In genomic region chr13:79480954-79481684, GRCh38 we compare ENCODE assay signal across 8 cellular contexts. TPM values are rescaled to one million over a fixed set of nuclear protein-coding genes. Genes with fewer than 3 reads are reported as not detected.
DNase-seq lines count a peak whose midpoint lies in the region; ATAC-seq and TF ChIP-seq lines count a peak whose summit lies in the region.

Gene NDFIP2 (plus strand): TSS chr13:79481155. CDS start chr13:79481204, 49 bp downstream.

- peak within 1 kb of the TSS; percentile 76 for H3K4me2 ChIP-seq in hepatocyte

- in situ Hi-C loops in astrocyte of the cerebellum (cut with HindIII; ENCODE audit: low sequenced_read_pairs): no loop called here

- peak within 1 kb of the TSS; percentile 96 for H3K27ac ChIP-seq in hepatocyte

- H3K9me3 ChIP-seq in hepatocyte (ENCODE audit: low read depth): no peaks in the 10 kb centered on the region

- H2AFZ ChIP-seq in hepatocyte: peak within 1 kb of the TSS; percentile 61

- peaks cover 36% of the 10 kb centered on the region for H3K79me2 ChIP-seq in hepatocyte

- no peaks in the 10 kb centered on the region for H3K27me3 ChIP-seq in hepatocyte

- TF ChIP-seq CTCF in astrocyte of the cerebellum (IDR thresholded peaks at IDR 0.05; ENCODE audit: low read depth, low read length, missing control alignments) (no peak), hepatocyte (IDR thresholded peaks at IDR 0.05; ENCODE audit: poor library complexity) (no peak)

- under 1% methylated on average over 71 of the region's 74 CpGs for WGBS in hepatocyte (ENCODE audit: low lambda C conversion rate, missing lambda C conversion rate)

- no peaks in the 10 kb centered on the region for H3K36me3 ChIP-seq in hepatocyte (replicated peaks; ENCODE audit: insufficient read depth, low read depth)

- DNase-seq in NCI-H187 treated with DMSO at 0.1 percent for 48 hours (lab: John Stamatoyannopoulos, UW) (peak; percentile 83), T-helper 9 cell (peak; percentile 71), astrocyte of the cerebellum (ENCODE audit: low read depth) (peak; percentile 55), hepatocyte (ENCODE audit: low spot score) (peak; percentile 94), retina (peak; percentile 93), OCI-M2 (lab: John Stamatoyannopoulos, UW; ENCODE audit: unreplicated experiment) (no peak)

- H3K4me3 ChIP-seq in astrocyte of the cerebellum (ENCODE audit: low read depth, low read length) (peak within 1 kb of the TSS; percentile 97), hepatocyte (peak within 1 kb of the TSS; percentile 69)

- H4K20me1 ChIP-seq in hepatocyte (ENCODE audit: insufficient read depth, poor library complexity, severe bottlenecking): no peaks in the 10 kb centered on the region

- peaks cover 30% of the 10 kb centered on the region for H3K4me1 ChIP-seq in hepatocyte (ENCODE audit: insufficient read depth)

- no peaks in the 10 kb centered on the region for H3K9me2 ChIP-seq in hepatocyte (replicated peaks; ENCODE audit: insufficient read depth)

- peak; percentile 74 for ATAC-seq in GM18499 (IDR thresholded peaks at IDR 0.05; ENCODE audit: insufficient read depth, unreplicated experiment)
- peak; percentile 81 for ATAC-seq in HG02938 (IDR thresholded peaks at IDR 0.05; ENCODE audit: unreplicated experiment)

RNA-seq across cellular contexts. Expression of gene NDFIP2, which starts in this region (rescaled TPM):
- total RNA-seq in hepatocyte: 72.8 and 80.2 TPM in 2 replicates
- polyA plus RNA-seq in hepatocyte: 40.6 and 54.4 TPM in 2 replicates
